In the genomic region with DNA sequence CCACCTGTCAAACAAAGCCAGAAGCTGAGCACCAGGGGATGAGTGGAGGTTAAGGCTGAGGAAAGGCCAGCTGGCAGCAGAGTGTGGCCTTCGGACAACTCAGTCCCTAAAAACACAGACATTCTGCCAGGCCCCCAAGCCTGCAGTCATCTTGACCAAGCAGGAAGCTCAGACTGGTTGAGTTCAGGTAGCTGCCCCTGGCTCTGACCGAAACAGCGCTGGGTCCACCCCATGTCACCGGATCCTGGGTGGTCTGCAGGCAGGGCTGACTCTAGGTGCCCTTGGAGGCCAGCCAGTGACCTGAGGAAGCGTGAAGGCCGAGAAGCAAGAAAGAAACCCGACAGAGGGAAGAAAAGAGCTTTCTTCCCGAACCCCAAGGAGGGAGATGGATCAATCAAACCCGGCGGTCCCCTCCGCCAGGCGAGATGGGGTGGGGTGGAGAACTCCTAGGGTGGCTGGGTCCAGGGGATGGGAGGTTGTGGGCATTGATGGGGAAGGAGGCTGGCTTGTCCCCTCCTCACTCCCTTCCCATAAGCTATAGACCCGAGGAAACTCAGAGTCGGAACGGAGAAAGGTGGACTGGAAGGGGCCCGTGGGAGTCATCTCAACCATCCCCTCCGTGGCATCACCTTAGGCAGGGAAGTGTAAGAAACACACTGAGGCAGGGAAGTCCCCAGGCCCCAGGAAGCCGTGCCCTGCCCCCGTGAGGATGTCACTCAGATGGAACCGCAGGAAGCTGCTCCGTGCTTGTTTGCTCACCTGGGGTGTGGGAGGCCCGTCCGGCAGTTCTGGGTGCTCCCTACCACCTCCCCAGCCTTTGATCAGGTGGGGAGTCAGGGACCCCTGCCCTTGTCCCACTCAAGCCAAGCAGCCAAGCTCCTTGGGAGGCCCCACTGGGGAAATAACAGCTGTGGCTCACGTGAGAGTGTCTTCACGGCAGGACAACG, we compare ENCODE assay signal across 9 cellular contexts. TPM values are rescaled to one million over a fixed set of nuclear protein-coding genes. Genes with fewer than 3 reads are reported as not detected.
DNase-seq lines count a peak whose midpoint lies in the region; ATAC-seq lines count a peak whose summit lies in the region.
"Had no signal": no experiment of that assay in that cellular context is flagged by ENCODE, and none has a peak within 500 bp of the region (broad histone marks: within the 10 kb centered on the region; RNA-seq: fewer than 3 reads in every experiment).

No MANE protein-coding gene starts in this region.

- H3K4me3 ChIP-seq in GM23248 = no peak overlapping the region
- H3K4me3 ChIP-seq: pancreas had no signal

- H3K27me3 ChIP-seq in GM23248 (replicated peaks; ENCODE audit: insufficient read depth) = no peaks in the 10 kb centered on the region
- H3K27me3 ChIP-seq: pancreas had no signal

- DNase-seq in NAMALWA (ENCODE audit: low spot score) (peak; percentile 57), sciatic nerve (ENCODE audit: low spot score) (no peak), GM23248 (no peak), hypothalamus (lab: John Stamatoyannopoulos, UW) (no peak), EL (no peak)
- DNase-seq in activated effector memory CD4-positive, alpha-beta T cell treated with anti-CD3 and anti-CD28 coated beads, Interleukin-2, amount 50 U/mL, for 16 hours = peak; percentile 90

- no peak overlapping the region for H2AFZ ChIP-seq in GM23248

- no peaks in the 10 kb centered on the region for H4K20me1 ChIP-seq in GM23248 (ENCODE audit: insufficient read depth)

- no peak overlapping the region for H3K27ac ChIP-seq in GM23248
- H3K27ac ChIP-seq: pancreas had no signal

- H3K9me2 ChIP-seq in GM23248 (ENCODE audit: insufficient read depth) = no peaks in the 10 kb centered on the region

- WGBS in GM23248 (ENCODE audit: low coverage in 1 of 2, low lambda C conversion rate in 2 of 2, missing lambda C conversion rate in 2 of 2), 2 experiments = 67 to 71% methylated on average over 24 to 26 of the region's 26 CpGs

- ATAC-seq in GM18909 (IDR thresholded peaks at IDR 0.05; ENCODE audit: poor library complexity, unreplicated experiment) (peak; percentile 57), sciatic nerve (peak; percentile 29), HG03097 (IDR thresholded peaks at IDR 0.05; ENCODE audit: low FRiP score, unreplicated experiment) (no peak)
- ATAC-seq: pancreas had no signal

- in situ Hi-C loops in GM23248 (cut with MboI) = no loop called here

- H3K79me2 ChIP-seq in GM23248 (ENCODE audit: insufficient read depth) = peaks cover 8% of the 10 kb centered on the region; the same call in 1 of the 2 replicates

- H3K4me2 ChIP-seq in GM23248 (ENCODE audit: unreplicated experiment) = no peak overlapping the region

- no peaks in the 10 kb centered on the region; the same call in 1 of the 2 replicates for H3K36me3 ChIP-seq in GM23248 (ENCODE audit: low read depth)

- peaks cover 9% of the 10 kb centered on the region; the same call in 1 of the 2 replicates for H3F3A ChIP-seq in GM23248 (ENCODE audit: insufficient read depth)

- no peaks in the 10 kb centered on the region for H3K9me3 ChIP-seq in GM23248 (ENCODE audit: low read depth)
- H3K9me3 ChIP-seq: pancreas had no signal

- intact Hi-C loops in sciatic nerve (cut with DNase I) = loop anchor here (2.0 kb wide), 1 partner anchor 37 kb away; no protein-coding TSS in a partner anchor

- peaks cover 7% of the 10 kb centered on the region for H3K4me1 ChIP-seq in GM23248 (ENCODE audit: insufficient read depth)

- H3K9ac ChIP-seq in GM23248 = no peak overlapping the region

RNA-seq across cellular contexts. Expression of a gene that starts 11.7 kb away (rescaled TPM):
- total RNA-seq in sciatic nerve = 0.18 TPM
- total RNA-seq in GM23248 (2014; rRNA removed; shearing (Covaris generic)) = not detected in 2 replicates
- polyA plus RNA-seq in GM23248 (2016; fragmentation: Nextera tagmentation; extraction: Ambion mirVana) = not detected in 2 replicates

RNA-seq across cellular contexts. Expression of a gene that starts 30.4 kb away (rescaled TPM):
- total RNA-seq in sciatic nerve = 53.6 TPM
- total RNA-seq in GM23248 (2014; rRNA removed; shearing (Covaris generic)) = 13.9 and 17.6 TPM in 2 replicates
- polyA plus RNA-seq in GM23248 (2016; fragmentation: Nextera tagmentation; extraction: Ambion mirVana) = 7.2 TPM in 2 replicates

Comparison
In these comparisons a context has a peak if more than half of its experiments do, and no peak if none do; other contexts are left out.
1. DNase-seq: peak in NAMALWA (single experiment) and activated effector memory CD4-positive, alpha-beta T cell treated with anti-CD3 and anti-CD28 coated beads, Interleukin-2, amount 50 U/mL, for 16 hours (single experiment); none in sciatic nerve (single experiment), GM23248 (single experiment), hypothalamus (0 of 51) and EL (single experiment).